1 cellular context compared by ENCODE assay signal in the genomic region with DNA sequence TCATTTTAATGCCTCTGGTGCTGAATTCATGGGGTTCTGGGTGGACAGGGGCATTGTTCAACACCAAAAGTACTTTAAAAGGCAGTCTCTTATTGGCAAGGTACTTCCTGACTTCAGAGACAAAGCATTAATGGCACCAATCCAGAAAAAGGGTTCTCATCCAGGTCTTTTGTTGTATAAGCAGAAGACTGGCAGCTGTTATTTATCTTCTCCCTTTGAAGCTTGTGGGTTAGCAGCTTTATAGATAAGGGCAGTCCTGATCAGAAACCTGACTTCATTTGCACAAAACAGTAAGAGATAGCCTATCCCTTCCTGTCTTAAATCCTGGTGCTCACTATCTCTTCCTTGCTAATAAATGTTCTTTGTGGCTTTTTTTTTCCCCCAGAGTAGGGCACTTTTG.
TF ChIP-seq lines count a peak whose summit lies in the region.

No MANE protein-coding gene starts in this region.

TF ChIP-seq in HepG2, 621 proteins besides CTCF, POLR2A, EP300 and RAD21 (continued from another document and continues in another):
- TF ChIP-seq, protein P1, sequence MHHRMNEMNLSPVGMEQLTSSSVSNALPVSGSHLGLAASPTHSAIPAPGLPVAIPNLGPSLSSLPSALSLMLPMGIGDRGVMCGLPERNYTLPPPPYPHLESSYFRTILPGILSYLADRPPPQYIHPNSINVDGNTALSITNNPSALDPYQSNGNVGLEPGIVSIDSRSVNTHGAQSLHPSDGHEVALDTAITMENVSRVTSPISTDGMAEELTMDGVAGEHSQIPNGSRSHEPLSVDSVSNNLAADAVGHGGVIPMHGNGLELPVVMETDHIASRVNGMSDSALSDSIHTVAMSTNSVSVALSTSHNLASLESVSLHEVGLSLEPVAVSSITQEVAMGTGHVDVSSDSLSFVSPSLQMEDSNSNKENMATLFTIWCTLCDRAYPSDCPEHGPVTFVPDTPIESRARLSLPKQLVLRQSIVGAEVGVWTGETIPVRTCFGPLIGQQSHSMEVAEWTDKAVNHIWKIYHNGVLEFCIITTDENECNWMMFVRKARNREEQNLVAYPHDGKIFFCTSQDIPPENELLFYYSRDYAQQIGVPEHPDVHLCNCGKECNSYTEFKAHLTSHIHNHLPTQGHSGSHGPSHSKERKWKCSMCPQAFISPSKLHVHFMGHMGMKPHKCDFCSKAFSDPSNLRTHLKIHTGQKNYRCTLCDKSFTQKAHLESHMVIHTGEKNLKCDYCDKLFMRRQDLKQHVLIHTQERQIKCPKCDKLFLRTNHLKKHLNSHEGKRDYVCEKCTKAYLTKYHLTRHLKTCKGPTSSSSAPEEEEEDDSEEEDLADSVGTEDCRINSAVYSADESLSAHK (CRISPR knock-in tag; IDR thresholded peaks at IDR 0.05; ENCODE audit: borderline replicate concordance), result no peak
- TF ChIP-seq RXRB (CRISPR knock-in tag; IDR thresholded peaks at IDR 0.05; ENCODE audit: borderline replicate concordance) (peak; percentile 63; the same call in 1 of the 2 replicates), ZNF841 (CRISPR knock-in tag; IDR thresholded peaks at IDR 0.05; ENCODE audit: borderline replicate concordance) (no peak), HNF4G (IDR thresholded peaks at IDR 0.05; ENCODE audit: borderline replicate concordance, low read depth, low read length) (no peak), HNF4G (CRISPR knock-in tag; IDR thresholded peaks at IDR 0.05; ENCODE audit: borderline replicate concordance, low read depth) (no peak), ZNF547 (CRISPR knock-in tag; IDR thresholded peaks at IDR 0.05) (no peak), POLR2AphosphoS2 (IDR thresholded peaks at IDR 0.05; ENCODE audit: low read depth, low read length) (no peak), CREB1 (IDR thresholded peaks at IDR 0.05) (no peak), CREB1 (CRISPR knock-in tag; IDR thresholded peaks at IDR 0.05) (peak; percentile 42; the same call in 1 of the 2 replicates), FOXA1 (IDR thresholded peaks at IDR 0.05) (no peak), FOXA1 (CRISPR knock-in tag; IDR thresholded peaks at IDR 0.05) (peak; percentile 64; the same call in 1 of the 2 replicates), HDAC2 (CRISPR knock-in tag; IDR thresholded peaks at IDR 0.05) (peak; percentile 36; the same call in 1 of the 2 replicates), ZNF232 (CRISPR knock-in tag; IDR thresholded peaks at IDR 0.05; ENCODE audit: borderline replicate concordance) (no peak), ZBTB42 (CRISPR knock-in tag; IDR thresholded peaks at IDR 0.05) (no peak), ZNF572 (CRISPR knock-in tag; IDR thresholded peaks at IDR 0.05) (no peak), ZSCAN9 (CRISPR knock-in tag; IDR thresholded peaks at IDR 0.05; ENCODE audit: borderline replicate concordance) (no peak), LCORL (IDR thresholded peaks at IDR 0.05) (no peak), LCORL (CRISPR knock-in tag; IDR thresholded peaks at IDR 0.05) (no peak), KAT8 (CRISPR knock-in tag; IDR thresholded peaks at IDR 0.05) (peak; percentile 38; the same call in 1 of the 2 replicates), CREM (IDR thresholded peaks at IDR 0.05) (peak; percentile 66; the same call in 1 of the 2 replicates), CREM (CRISPR knock-in tag; IDR thresholded peaks at IDR 0.05) (no peak), SSRP1 (CRISPR knock-in tag; IDR thresholded peaks at IDR 0.05) (peak; percentile 72; the same call in 1 of the 2 replicates), ZNF468 (CRISPR knock-in tag; IDR thresholded peaks at IDR 0.05) (no peak), NR2F6 (IDR thresholded peaks at IDR 0.05) (peak; percentile 33; the same call in 1 of the 2 replicates), NR2F6 (CRISPR knock-in tag; IDR thresholded peaks at IDR 0.05) (no peak), ZNF713 (CRISPR knock-in tag; IDR thresholded peaks at IDR 0.05) (no peak), NCOA1 (CRISPR knock-in tag; IDR thresholded peaks at IDR 0.05) (no peak), RARA (CRISPR knock-in tag; IDR thresholded peaks at IDR 0.05) (peak; percentile 27; the same call in 1 of the 2 replicates), ISL2 (CRISPR knock-in tag; IDR thresholded peaks at IDR 0.05) (peak; percentile 91), ZNF264 (CRISPR knock-in tag; IDR thresholded peaks at IDR 0.05) (peak; percentile 100), RBAK (CRISPR knock-in tag; IDR thresholded peaks at IDR 0.05) (no peak), NRL (CRISPR knock-in tag; IDR thresholded peaks at IDR 0.05; ENCODE audit: borderline replicate concordance) (no peak), SIX4 (CRISPR knock-in tag; IDR thresholded peaks at IDR 0.05) (0 out of 2 replicates have a peak, but pooled peaks have one; percentile 16), ZNF7 (CRISPR knock-in tag; IDR thresholded peaks at IDR 0.05) (no peak), ETV5 (CRISPR knock-in tag; IDR thresholded peaks at IDR 0.05; ENCODE audit: borderline replicate concordance) (peak; percentile 36; the same call in 1 of the 2 replicates), ARNT2 (CRISPR knock-in tag; IDR thresholded peaks at IDR 0.05; ENCODE audit: low read depth) (no peak), ZNF121 (CRISPR knock-in tag; IDR thresholded peaks at IDR 0.05) (no peak), BORCS8-MEF2B (CRISPR knock-in tag; IDR thresholded peaks at IDR 0.05) (no peak), ZFP90 (CRISPR knock-in tag; IDR thresholded peaks at IDR 0.05; ENCODE audit: borderline replicate concordance) (no peak), ZNF773 (CRISPR knock-in tag; IDR thresholded peaks at IDR 0.05; ENCODE audit: borderline replicate concordance) (no peak), ATF1 (CRISPR knock-in tag; IDR thresholded peaks at IDR 0.05) (no peak), GZF1 (CRISPR knock-in tag; IDR thresholded peaks at IDR 0.05) (no peak), GFI1 (CRISPR knock-in tag; IDR thresholded peaks at IDR 0.05; ENCODE audit: borderline replicate concordance) (peak; percentile 40; the same call in 1 of the 2 replicates), RBM39 (IDR thresholded peaks at IDR 0.05; ENCODE audit: low read depth, low read length, poor library complexity, severe bottlenecking) (no peak), ATRX (CRISPR knock-in tag; IDR thresholded peaks at IDR 0.05; ENCODE audit: borderline replicate concordance) (no peak), ELF4 (CRISPR knock-in tag; IDR thresholded peaks at IDR 0.05; ENCODE audit: borderline replicate concordance) (no peak), ZNF17 (CRISPR knock-in tag; IDR thresholded peaks at IDR 0.05) (no peak), AGO1 (IDR thresholded peaks at IDR 0.05; ENCODE audit: low read depth, low read length, poor library complexity, severe bottlenecking) (no peak), ZFP41 (CRISPR knock-in tag; IDR thresholded peaks at IDR 0.05; ENCODE audit: borderline replicate concordance) (no peak), ZNF614 (CRISPR knock-in tag; IDR thresholded peaks at IDR 0.05; ENCODE audit: borderline replicate concordance) (0 out of 2 replicates have a peak, but pooled peaks have one; percentile 59), PCBP1 (IDR thresholded peaks at IDR 0.05; ENCODE audit: borderline replicate concordance, low read depth, low read length) (no peak), ZNF558 (CRISPR knock-in tag; IDR thresholded peaks at IDR 0.05; ENCODE audit: borderline replicate concordance) (no peak)
- TF ChIP-seq, protein P2, sequence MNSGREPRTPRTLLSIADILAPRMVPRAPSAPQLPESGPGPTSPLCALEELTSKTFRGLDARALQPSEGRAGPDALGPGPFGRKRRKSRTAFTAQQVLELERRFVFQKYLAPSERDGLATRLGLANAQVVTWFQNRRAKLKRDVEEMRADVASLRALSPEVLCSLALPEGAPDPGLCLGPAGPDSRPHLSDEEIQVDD (CRISPR knock-in tag; IDR thresholded peaks at IDR 0.05; ENCODE audit: borderline replicate concordance), result no peak
- TF ChIP-seq, protein P3, sequence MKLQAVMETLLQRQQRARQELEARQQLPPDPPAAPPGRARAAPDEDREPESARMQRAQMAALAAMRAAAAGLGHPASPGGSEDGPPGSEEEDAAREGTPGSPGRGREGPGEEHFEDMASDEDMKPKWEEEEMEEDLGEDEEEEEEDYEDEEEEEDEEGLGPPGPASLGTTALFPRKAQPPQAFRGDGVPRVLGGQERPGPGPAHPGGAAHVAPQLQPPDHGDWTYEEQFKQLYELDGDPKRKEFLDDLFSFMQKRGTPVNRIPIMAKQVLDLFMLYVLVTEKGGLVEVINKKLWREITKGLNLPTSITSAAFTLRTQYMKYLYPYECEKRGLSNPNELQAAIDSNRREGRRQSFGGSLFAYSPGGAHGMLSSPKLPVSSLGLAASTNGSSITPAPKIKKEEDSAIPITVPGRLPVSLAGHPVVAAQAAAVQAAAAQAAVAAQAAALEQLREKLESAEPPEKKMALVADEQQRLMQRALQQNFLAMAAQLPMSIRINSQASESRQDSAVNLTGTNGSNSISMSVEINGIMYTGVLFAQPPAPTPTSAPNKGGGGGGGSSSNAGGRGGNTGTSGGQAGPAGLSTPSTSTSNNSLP (IDR thresholded peaks at IDR 0.05; ENCODE audit: low read depth, low read length), result no peak
- TF ChIP-seq, protein P4, sequence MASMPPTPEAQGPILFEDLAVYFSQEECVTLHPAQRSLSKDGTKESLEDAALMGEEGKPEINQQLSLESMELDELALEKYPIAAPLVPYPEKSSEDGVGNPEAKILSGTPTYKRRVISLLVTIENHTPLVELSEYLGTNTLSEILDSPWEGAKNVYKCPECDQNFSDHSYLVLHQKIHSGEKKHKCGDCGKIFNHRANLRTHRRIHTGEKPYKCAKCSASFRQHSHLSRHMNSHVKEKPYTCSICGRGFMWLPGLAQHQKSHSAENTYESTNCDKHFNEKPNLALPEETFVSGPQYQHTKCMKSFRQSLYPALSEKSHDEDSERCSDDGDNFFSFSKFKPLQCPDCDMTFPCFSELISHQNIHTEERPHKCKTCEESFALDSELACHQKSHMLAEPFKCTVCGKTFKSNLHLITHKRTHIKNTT (CRISPR knock-in tag; IDR thresholded peaks at IDR 0.05), result no peak
- TF ChIP-seq, protein P5, sequence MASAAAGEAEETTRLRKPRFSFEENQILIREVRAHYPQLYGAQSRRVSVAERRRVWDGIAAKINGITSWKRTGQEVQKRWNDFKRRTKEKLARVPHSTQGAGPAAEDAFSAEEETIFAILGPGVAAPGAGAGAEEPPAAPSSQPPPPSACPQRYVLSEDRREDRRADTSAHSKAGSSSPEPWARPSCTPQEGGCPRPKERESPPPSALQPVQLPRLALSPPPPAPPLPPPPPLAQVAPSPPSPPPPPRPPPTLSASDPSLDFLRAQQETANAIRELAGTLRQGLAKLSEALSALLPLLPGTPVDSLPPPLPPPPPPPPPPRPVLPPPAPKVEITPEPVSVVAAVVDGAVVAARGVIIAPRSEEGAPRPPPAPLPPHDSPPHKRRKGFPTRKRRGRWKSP (CRISPR knock-in tag; IDR thresholded peaks at IDR 0.05), result no peak
- TF ChIP-seq, protein P6, sequence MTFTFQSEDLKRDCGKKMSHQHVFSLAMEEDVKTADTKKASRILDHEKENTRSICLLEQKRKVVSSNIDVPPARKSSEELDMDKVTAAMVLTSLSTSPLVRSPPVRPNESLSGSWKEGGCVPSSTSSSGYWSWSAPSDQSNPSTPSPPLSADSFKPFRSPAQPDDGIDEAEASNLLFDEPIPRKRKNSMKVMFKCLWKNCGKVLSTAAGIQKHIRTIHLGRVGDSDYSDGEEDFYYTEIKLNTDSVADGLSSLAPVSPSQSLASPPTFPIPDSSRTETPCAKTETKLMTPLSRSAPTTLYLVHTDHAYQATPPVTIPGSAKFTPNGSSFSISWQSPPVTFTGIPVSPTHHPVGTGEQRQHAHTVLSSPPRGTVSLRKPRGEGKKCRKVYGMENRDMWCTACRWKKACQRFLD (CRISPR knock-in tag; IDR thresholded peaks at IDR 0.05; ENCODE audit: borderline replicate concordance), result no peak
- TF ChIP-seq, protein P7, sequence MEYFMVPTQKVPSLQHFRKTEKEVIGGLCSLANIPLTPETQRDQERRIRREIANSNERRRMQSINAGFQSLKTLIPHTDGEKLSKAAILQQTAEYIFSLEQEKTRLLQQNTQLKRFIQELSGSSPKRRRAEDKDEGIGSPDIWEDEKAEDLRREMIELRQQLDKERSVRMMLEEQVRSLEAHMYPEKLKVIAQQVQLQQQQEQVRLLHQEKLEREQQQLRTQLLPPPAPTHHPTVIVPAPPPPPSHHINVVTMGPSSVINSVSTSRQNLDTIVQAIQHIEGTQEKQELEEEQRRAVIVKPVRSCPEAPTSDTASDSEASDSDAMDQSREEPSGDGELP (IDR thresholded peaks at IDR 0.05; ENCODE audit: borderline replicate concordance, low read depth), result peak; percentile 48; the same call in 1 of the 2 replicates
- TF ChIP-seq, protein P8, sequence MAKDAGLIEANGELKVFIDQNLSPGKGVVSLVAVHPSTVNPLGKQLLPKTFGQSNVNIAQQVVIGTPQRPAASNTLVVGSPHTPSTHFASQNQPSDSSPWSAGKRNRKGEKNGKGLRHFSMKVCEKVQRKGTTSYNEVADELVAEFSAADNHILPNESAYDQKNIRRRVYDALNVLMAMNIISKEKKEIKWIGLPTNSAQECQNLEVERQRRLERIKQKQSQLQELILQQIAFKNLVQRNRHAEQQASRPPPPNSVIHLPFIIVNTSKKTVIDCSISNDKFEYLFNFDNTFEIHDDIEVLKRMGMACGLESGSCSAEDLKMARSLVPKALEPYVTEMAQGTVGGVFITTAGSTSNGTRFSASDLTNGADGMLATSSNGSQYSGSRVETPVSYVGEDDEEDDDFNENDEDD (CRISPR knock-in tag; IDR thresholded peaks at IDR 0.05; ENCODE audit: borderline replicate concordance), result no peak
- TF ChIP-seq, protein P9, sequence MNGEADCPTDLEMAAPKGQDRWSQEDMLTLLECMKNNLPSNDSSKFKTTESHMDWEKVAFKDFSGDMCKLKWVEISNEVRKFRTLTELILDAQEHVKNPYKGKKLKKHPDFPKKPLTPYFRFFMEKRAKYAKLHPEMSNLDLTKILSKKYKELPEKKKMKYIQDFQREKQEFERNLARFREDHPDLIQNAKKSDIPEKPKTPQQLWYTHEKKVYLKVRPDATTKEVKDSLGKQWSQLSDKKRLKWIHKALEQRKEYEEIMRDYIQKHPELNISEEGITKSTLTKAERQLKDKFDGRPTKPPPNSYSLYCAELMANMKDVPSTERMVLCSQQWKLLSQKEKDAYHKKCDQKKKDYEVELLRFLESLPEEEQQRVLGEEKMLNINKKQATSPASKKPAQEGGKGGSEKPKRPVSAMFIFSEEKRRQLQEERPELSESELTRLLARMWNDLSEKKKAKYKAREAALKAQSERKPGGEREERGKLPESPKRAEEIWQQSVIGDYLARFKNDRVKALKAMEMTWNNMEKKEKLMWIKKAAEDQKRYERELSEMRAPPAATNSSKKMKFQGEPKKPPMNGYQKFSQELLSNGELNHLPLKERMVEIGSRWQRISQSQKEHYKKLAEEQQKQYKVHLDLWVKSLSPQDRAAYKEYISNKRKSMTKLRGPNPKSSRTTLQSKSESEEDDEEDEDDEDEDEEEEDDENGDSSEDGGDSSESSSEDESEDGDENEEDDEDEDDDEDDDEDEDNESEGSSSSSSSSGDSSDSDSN (CRISPR knock-in tag; IDR thresholded peaks at IDR 0.05), result no peak
- TF ChIP-seq, protein P10, sequence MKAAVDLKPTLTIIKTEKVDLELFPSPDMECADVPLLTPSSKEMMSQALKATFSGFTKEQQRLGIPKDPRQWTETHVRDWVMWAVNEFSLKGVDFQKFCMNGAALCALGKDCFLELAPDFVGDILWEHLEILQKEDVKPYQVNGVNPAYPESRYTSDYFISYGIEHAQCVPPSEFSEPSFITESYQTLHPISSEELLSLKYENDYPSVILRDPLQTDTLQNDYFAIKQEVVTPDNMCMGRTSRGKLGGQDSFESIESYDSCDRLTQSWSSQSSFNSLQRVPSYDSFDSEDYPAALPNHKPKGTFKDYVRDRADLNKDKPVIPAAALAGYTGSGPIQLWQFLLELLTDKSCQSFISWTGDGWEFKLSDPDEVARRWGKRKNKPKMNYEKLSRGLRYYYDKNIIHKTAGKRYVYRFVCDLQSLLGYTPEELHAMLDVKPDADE (CRISPR knock-in tag; IDR thresholded peaks at IDR 0.05), result no peak
